In genomic region chr10:30703446-30703845, GRCh38 we compare ENCODE assay signal across 7 cellular contexts.
A peak's percentile ranks its signal among the peaks of the same experiment; 100 is the strongest.
DNase-seq lines count a peak whose midpoint lies in the region; ATAC-seq and TF ChIP-seq lines count a peak whose summit lies in the region.
"Not testable (repeated sequence)": the region's sequence is repeated elsewhere in the genome, so short reads cannot be mapped to it uniquely, and the experiment has no call there.

No MANE protein-coding gene starts in this region.

- not testable (repeated sequence) for H4K20me1 ChIP-seq in KMS-11 (ENCODE audit: insufficient read depth)

- not testable (repeated sequence) for ATAC-seq in T-cell (replicated peaks in 1 of 4); activated CD8-positive, alpha-beta T cell treated with anti-CD3 and anti-CD28 coated beads for 36 hours; central memory CD8-positive, alpha-beta T cell (replicated peaks; ENCODE audit: extremely low read depth, poor library complexity, severe bottlenecking); natural killer cell treated with Interleukin-12 subunit alpha and Interleukin-12 subunit beta and Interleukin-15 and Interleukin-18, amount 100 ng/mL, for 72 hours

- DNase-seq in CD4-positive, alpha-beta memory T cell; T-cell; activated CD8-positive, alpha-beta T cell treated with anti-CD3 and anti-CD28 coated beads for 36 hours; activated T-helper 2 cell treated with anti-CD3 and anti-CD28 coated beads, Interferon-gamma antibody, Interleukin-2, Interleukin-4, amounts not matched to agents 10 μg/mL and 5 μg/mL and 100 μg/mL, durations not matched to agents 14 hours and 24 hours and 36 hours (ENCODE audit: low spot score); central memory CD8-positive, alpha-beta T cell (ENCODE audit: low spot score in 2 of 2); natural killer cell treated with Interleukin-12 subunit alpha and Interleukin-12 subunit beta and Interleukin-15 and Interleukin-18, amount 100 ng/mL, for 72 hours (ENCODE audit: low spot score): not testable (repeated sequence)

- H3K79me2 ChIP-seq in KMS-11 (ENCODE audit: insufficient read depth, low read depth), result not testable (repeated sequence)

- peaks cover 39 to 75% (median 60%) of the 10 kb centered on the region in 4 donors for H3K4me1 Mint-ChIP-seq in CD4-positive, alpha-beta memory T cell
- peaks cover 71 to 81% (median 75%) of the 10 kb centered on the region in 3 donors for H3K4me1 Mint-ChIP-seq in T-cell
- H3K4me1 Mint-ChIP-seq in activated CD8-positive, alpha-beta T cell treated with anti-CD3 and anti-CD28 coated beads for 36 hours (ENCODE audit: low read depth), result peaks cover 63% of the 10 kb centered on the region
- H3K4me1 Mint-ChIP-seq in activated T-helper 2 cell treated with anti-CD3 and anti-CD28 coated beads, Interferon-gamma antibody, Interleukin-2, Interleukin-4, amounts not matched to agents 10 μg/mL and 5 μg/mL and 100 μg/mL, durations not matched to agents 14 hours and 24 hours and 36 hours (ENCODE audit: low read depth), result peaks cover 62% of the 10 kb centered on the region
- H3K4me1 Mint-ChIP-seq in central memory CD8-positive, alpha-beta T cell, result peaks cover 51% of the 10 kb centered on the region
- H3K4me1 Mint-ChIP-seq in natural killer cell treated with Interleukin-12 subunit alpha and Interleukin-12 subunit beta and Interleukin-15 and Interleukin-18, amount 100 ng/mL, for 72 hours (ENCODE audit: low read depth in 2 of 2), result peaks cover 37 to 58% of the 10 kb centered on the region in 2 donors

- intact Hi-C loops in CD4-positive, alpha-beta memory T cell (cut with micrococcal nuclease), result loop anchor here (5.0 to 10.0 kb wide), 4 partner anchors 331 to 1224 kb away; partner anchors contain the start of genes ARHGAP12, ZEB1 and ZNF438
- intact Hi-C loops in activated CD8-positive, alpha-beta T cell treated with anti-CD3 and anti-CD28 coated beads for 36 hours (cut with micrococcal nuclease), result not testable (repeated sequence)
- intact Hi-C loops in activated T-helper 2 cell treated with anti-CD3 and anti-CD28 coated beads, Interferon-gamma antibody, Interleukin-2, Interleukin-4, amounts not matched to agents 10 μg/mL and 5 μg/mL and 100 μg/mL, durations not matched to agents 14 hours and 24 hours and 36 hours (cut with micrococcal nuclease), result loop anchor here (5.0 kb wide), 1 partner anchor 434 kb away; no protein-coding TSS in a partner anchor

- H3K4me1 ChIP-seq in CD4-positive, alpha-beta memory T cell (ENCODE audit: insufficient read depth, low read length), result peaks cover 71% of the 10 kb centered on the region
- H3K4me1 ChIP-seq in KMS-11 (ENCODE audit: low read depth, poor library complexity, severe bottlenecking), result peaks cover 83% of the 10 kb centered on the region

- peak overlapping the region; percentile 19 to 92 (median 90) for H3K4me3 Mint-ChIP-seq in CD4-positive, alpha-beta memory T cell
- peak overlapping the region; percentile 85 to 89 (median 86) for H3K4me3 Mint-ChIP-seq in T-cell
- peak overlapping the region; percentile 91 for H3K4me3 Mint-ChIP-seq in activated CD8-positive, alpha-beta T cell treated with anti-CD3 and anti-CD28 coated beads for 36 hours
- peak overlapping the region; percentile 93 for H3K4me3 Mint-ChIP-seq in activated T-helper 2 cell treated with anti-CD3 and anti-CD28 coated beads, Interferon-gamma antibody, Interleukin-2, Interleukin-4, amounts not matched to agents 10 μg/mL and 5 μg/mL and 100 μg/mL, durations not matched to agents 14 hours and 24 hours and 36 hours (ENCODE audit: low read depth)
- H3K4me3 Mint-ChIP-seq in central memory CD8-positive, alpha-beta T cell, result peak overlapping the region; percentile 84
- peak overlapping the region; percentile 79 for H3K4me3 Mint-ChIP-seq in natural killer cell treated with Interleukin-12 subunit alpha and Interleukin-12 subunit beta and Interleukin-15 and Interleukin-18, amount 100 ng/mL, for 72 hours

- peak overlapping the region; percentile 86 for H3K4me2 ChIP-seq in KMS-11

- not testable (repeated sequence) for H3K27me3 ChIP-seq in CD4-positive, alpha-beta memory T cell (ENCODE audit: insufficient read depth, low read length); KMS-11 (ENCODE audit: insufficient read depth, low read depth)

- H3K27me3 Mint-ChIP-seq in CD4-positive, alpha-beta memory T cell; T-cell; activated CD8-positive, alpha-beta T cell treated with anti-CD3 and anti-CD28 coated beads for 36 hours; activated T-helper 2 cell treated with anti-CD3 and anti-CD28 coated beads, Interferon-gamma antibody, Interleukin-2, Interleukin-4, amounts not matched to agents 10 μg/mL and 5 μg/mL and 100 μg/mL, durations not matched to agents 14 hours and 24 hours and 36 hours (ENCODE audit: low read depth); central memory CD8-positive, alpha-beta T cell; natural killer cell treated with Interleukin-12 subunit alpha and Interleukin-12 subunit beta and Interleukin-15 and Interleukin-18, amount 100 ng/mL, for 72 hours: not testable (repeated sequence)

- not testable (repeated sequence) for H3K4me3 ChIP-seq in CD4-positive, alpha-beta memory T cell (ENCODE audit: low read length in 2 of 2); KMS-11 (IDR thresholded peaks at IDR 0.05; ENCODE audit: insufficient read depth, low read depth, low read length)

- H3K27ac Mint-ChIP-seq in CD4-positive, alpha-beta memory T cell, result peak overlapping the region; percentile 93 to 98 (median 96)
- H3K27ac Mint-ChIP-seq in T-cell, result peak overlapping the region; percentile 97 to 99
- H3K27ac Mint-ChIP-seq in activated CD8-positive, alpha-beta T cell treated with anti-CD3 and anti-CD28 coated beads for 36 hours, result peak overlapping the region; percentile 98
- H3K27ac Mint-ChIP-seq in activated T-helper 2 cell treated with anti-CD3 and anti-CD28 coated beads, Interferon-gamma antibody, Interleukin-2, Interleukin-4, amounts not matched to agents 10 μg/mL and 5 μg/mL and 100 μg/mL, durations not matched to agents 14 hours and 24 hours and 36 hours, result peak overlapping the region; percentile 95
- peak overlapping the region; percentile 97 for H3K27ac Mint-ChIP-seq in central memory CD8-positive, alpha-beta T cell (ENCODE audit: low read depth)
- H3K27ac Mint-ChIP-seq in natural killer cell treated with Interleukin-12 subunit alpha and Interleukin-12 subunit beta and Interleukin-15 and Interleukin-18, amount 100 ng/mL, for 72 hours, result peak overlapping the region; percentile 79 to 98

- CTCF ChIA-PET in CD4-positive, alpha-beta memory T cell (lab: Charles Lee; ENCODE audit: partially characterized antibody), result interaction anchor here (1.4 to 5.7 kb wide), 4 partner anchors 9 to 18 kb away, joined by 4 to 67 read pairs (median 21); no protein-coding TSS in a partner anchor
- CTCF ChIA-PET in T-cell (lab: Charles Lee), result interaction anchor here in 1 of 2 donors (0.9 to 1.9 kb wide), 2 partner anchors 15 to 16 kb away, joined by 3 to 6 read pairs; no protein-coding TSS in a partner anchor
- CTCF ChIA-PET in activated CD8-positive, alpha-beta T cell treated with anti-CD3 and anti-CD28 coated beads for 36 hours (lab: Charles Lee), result interaction anchor here (0.8 to 5.6 kb wide), 2 partner anchors 15 to 64 kb away, joined by 3 to 69 read pairs; no protein-coding TSS in a partner anchor

- not testable (repeated sequence) for TF ChIP-seq CTCF in KMS-11 (conservative IDR thresholded peaks at IDR 0.05; ENCODE audit: low read depth, low read length); activated CD8-positive, alpha-beta T cell treated with anti-CD3 and anti-CD28 coated beads for 36 hours (IDR thresholded peaks at IDR 0.05)

- not testable (repeated sequence) for H3K36me3 ChIP-seq in CD4-positive, alpha-beta memory T cell (ENCODE audit: insufficient read depth, low read length); KMS-11 (ENCODE audit: insufficient read depth)

- H2AFZ ChIP-seq in KMS-11 (ENCODE audit: low read depth), result not testable (repeated sequence)

- H3K9me3 ChIP-seq in CD4-positive, alpha-beta memory T cell (ENCODE audit: control insufficient read depth in 1 of 2, low read length in 2 of 2), result not testable (repeated sequence)

- peak overlapping the region; percentile 70 for H3K27ac ChIP-seq in CD4-positive, alpha-beta memory T cell (ENCODE audit: low read depth, low read length)
- H3K27ac ChIP-seq in KMS-11, result peak overlapping the region; percentile 89

- H3K36me3 Mint-ChIP-seq in CD4-positive, alpha-beta memory T cell; T-cell; central memory CD8-positive, alpha-beta T cell (ENCODE audit: insufficient read depth); natural killer cell treated with Interleukin-12 subunit alpha and Interleukin-12 subunit beta and Interleukin-15 and Interleukin-18, amount 100 ng/mL, for 72 hours: not testable (repeated sequence)
- H3K36me3 Mint-ChIP-seq in activated CD8-positive, alpha-beta T cell treated with anti-CD3 and anti-CD28 coated beads for 36 hours (ENCODE audit: low read depth), result peaks cover 16% of the 10 kb centered on the region
- H3K36me3 Mint-ChIP-seq in activated T-helper 2 cell treated with anti-CD3 and anti-CD28 coated beads, Interferon-gamma antibody, Interleukin-2, Interleukin-4, amounts not matched to agents 10 μg/mL and 5 μg/mL and 100 μg/mL, durations not matched to agents 14 hours and 24 hours and 36 hours (ENCODE audit: low read depth), result peaks cover 55% of the 10 kb centered on the region

- not testable (repeated sequence) for H3K9me3 Mint-ChIP-seq in CD4-positive, alpha-beta memory T cell; T-cell; activated CD8-positive, alpha-beta T cell treated with anti-CD3 and anti-CD28 coated beads for 36 hours; activated T-helper 2 cell treated with anti-CD3 and anti-CD28 coated beads, Interferon-gamma antibody, Interleukin-2, Interleukin-4, amounts not matched to agents 10 μg/mL and 5 μg/mL and 100 μg/mL, durations not matched to agents 14 hours and 24 hours and 36 hours; central memory CD8-positive, alpha-beta T cell; natural killer cell treated with Interleukin-12 subunit alpha and Interleukin-12 subunit beta and Interleukin-15 and Interleukin-18, amount 100 ng/mL, for 72 hours

- POLR2A ChIA-PET in CD4-positive, alpha-beta memory T cell (lab: Charles Lee; ENCODE audit: partially characterized antibody), result interaction anchor here (0.7 to 3.2 kb wide), 3 partner anchors 15 to 795 kb away, joined by 3 to 15 read pairs (median 3); partner anchors contain the start of gene ZNF438
- POLR2A ChIA-PET in T-cell (lab: Charles Lee), result not testable (repeated sequence)
- POLR2A ChIA-PET in activated CD8-positive, alpha-beta T cell treated with anti-CD3 and anti-CD28 coated beads for 36 hours (lab: Charles Lee), result interaction anchor here (0.7 to 1.4 kb wide), 2 partner anchors 16 to 21 kb away, joined by 3 to 7 read pairs; no protein-coding TSS in a partner anchor

- H3K9ac ChIP-seq in KMS-11, result not testable (repeated sequence)
